ENCODE assay signal across 26 cellular contexts in genomic region chr17:29016635-29017034, GRCh38. TPM values are rescaled to one million over a fixed set of nuclear protein-coding genes. Genes with fewer than 3 reads are reported as not detected.
DNase-seq lines count a peak whose midpoint lies in the region; ATAC-seq and TF ChIP-seq lines count a peak whose summit lies in the region.
"Had no signal": no experiment of that assay in that cellular context is flagged by ENCODE, and none has a peak within 500 bp of the region (broad histone marks: within the 10 kb centered on the region; RNA-seq: fewer than 3 reads in every experiment).

No MANE protein-coding gene starts in this region.

- TF ChIP-seq CTCF in GM23338 (conservative IDR thresholded peaks at IDR 0.05; ENCODE audit: low read depth in 2 of 2): no peak
- no peak for TF ChIP-seq CTCF in WERI-Rb-1 (IDR thresholded peaks at IDR 0.05; ENCODE audit: low read depth, low read length)
- no peak for TF ChIP-seq CTCF in neural cell (IDR thresholded peaks at IDR 0.05; ENCODE audit: poor library complexity, severe bottlenecking)

- H4K20me1 ChIP-seq in GM23338 (replicated peaks; ENCODE audit: insufficient read depth): no peaks in the 10 kb centered on the region
- no peaks in the 10 kb centered on the region for H4K20me1 ChIP-seq in neural cell (ENCODE audit: insufficient read depth)

- H3K36me3 ChIP-seq in GM23338 (ENCODE audit: insufficient read depth) (no peaks in the 10 kb centered on the region), WERI-Rb-1 (no peaks in the 10 kb centered on the region), neural cell (ENCODE audit: insufficient read depth, low read length) (no peaks in the 10 kb centered on the region)
- H3K36me3 ChIP-seq: BE2C had no signal

- H3K9me2 ChIP-seq in GM23338 (ENCODE audit: insufficient read depth): 0 out of 2 replicates have a peak, but pooled peaks cover 4% of the 10 kb centered on the region
- no peaks in the 10 kb centered on the region for H3K9me2 ChIP-seq in neural cell (ENCODE audit: insufficient read depth, low read length)

- ATAC-seq in GM23338: no peak
- no peak for ATAC-seq in HG02981 (IDR thresholded peaks at IDR 0.05; ENCODE audit: unreplicated experiment)
- ATAC-seq in HG02938 (IDR thresholded peaks at IDR 0.05; ENCODE audit: unreplicated experiment): no peak
- no peak for ATAC-seq in stimulated activated naive B cell treated with anti-CD40 and anti-IgM and Interleukin-4, amounts not matched to agents 10 μg/mL and 1 μg/mL and 100 μg/mL, for 72 hours (replicated peaks)
- ATAC-seq: GM12878, HCT116 had no signal

- TF ChIP-seq RAD21 in neural cell (conservative IDR thresholded peaks at IDR 0.05): no peak

- H3K79me2 ChIP-seq in GM23338 (replicated peaks; ENCODE audit: insufficient read depth) (no peaks in the 10 kb centered on the region), neural cell (replicated peaks; ENCODE audit: insufficient read depth, low read length) (no peaks in the 10 kb centered on the region)

- peaks cover 15% of the 10 kb centered on the region for H3K27me3 Mint-ChIP-seq in GM23338 (ENCODE audit: insufficient read depth, low read depth, poor library complexity)
- H3K27me3 Mint-ChIP-seq in dendritic cell treated with granulocyte-macrophage colony-stimulating factor and Interleukin-4, amounts not matched to agents 40 ng/mL and 50 ng/mL, for 4 days: peaks cover 75% of the 10 kb centered on the region
- H3K27me3 Mint-ChIP-seq in stimulated activated naive B cell treated with anti-CD40 and anti-IgM and Interleukin-4, amounts not matched to agents 10 μg/mL and 1 μg/mL and 100 μg/mL, for 72 hours: peaks cover 38 to 55% of the 10 kb centered on the region in 2 donors

- H3K4me1 ChIP-seq in GM23338 (ENCODE audit: insufficient read depth): peaks cover 63% of the 10 kb centered on the region
- H3K4me1 ChIP-seq: BE2C had no signal

- H3K4me2 ChIP-seq in GM23338 (peak overlapping the region; percentile 16; the same call in 1 of the 2 replicates), neural cell (ENCODE audit: low read length) (no peak overlapping the region)

- peaks cover 66% of the 10 kb centered on the region for H3K4me1 Mint-ChIP-seq in GM23338
- peaks cover 44% of the 10 kb centered on the region for H3K4me1 Mint-ChIP-seq in dendritic cell treated with granulocyte-macrophage colony-stimulating factor and Interleukin-4, amounts not matched to agents 40 ng/mL and 50 ng/mL, for 4 days (ENCODE audit: low read depth)
- peaks cover 12 to 21% of the 10 kb centered on the region in 2 donors for H3K4me1 Mint-ChIP-seq in stimulated activated naive B cell treated with anti-CD40 and anti-IgM and Interleukin-4, amounts not matched to agents 10 μg/mL and 1 μg/mL and 100 μg/mL, for 72 hours

- no peak for TF ChIP-seq EP300 in neural cell (conservative IDR thresholded peaks at IDR 0.05; ENCODE audit: poor library complexity, severe bottlenecking)

- DNase-seq in GM23338 (ENCODE audit: low spot score): no peak
- no peak for DNase-seq in WERI-Rb-1
- DNase-seq in NK-92 (lab: John Stamatoyannopoulos, UW; ENCODE audit: unreplicated experiment): no peak
- DNase-seq in stimulated activated naive B cell treated with anti-CD40 and anti-IgM and Interleukin-4, amounts not matched to agents 10 μg/mL and 1 μg/mL and 100 μg/mL, for 72 hours: no peak
- DNase-seq: ACHN; BE2C; C1 segment of cervical spinal cord; CD4-positive, CD25-positive, alpha-beta regulatory T cell; CD8-positive, alpha-beta memory T cell; COR-L47; DMS 273 treated with DMSO at 0.1 percent for 48 hours; DMS53; DND-41; EL; HFFc6; IMR-90; KBM-7 had no signal

- H3K27ac ChIP-seq in GM23338 (ENCODE audit: low read depth) (peak overlapping the region; percentile 32), WERI-Rb-1 (peak overlapping the region; percentile 51), neural cell (ENCODE audit: low read length) (no peak overlapping the region)
- H3K27ac ChIP-seq: HL-60 had no signal

- no peak overlapping the region for H3K9ac ChIP-seq in neural cell (ENCODE audit: low read length)

- intact Hi-C loops in dendritic cell treated with granulocyte-macrophage colony-stimulating factor and Interleukin-4, amounts not matched to agents 40 ng/mL and 50 ng/mL, for 4 days (cut with micrococcal nuclease): no loop called here

- peaks cover 5% of the 10 kb centered on the region; the same call in 1 of the 2 replicates for H3K27me3 ChIP-seq in GM23338 (ENCODE audit: insufficient read depth)
- H3K27me3 ChIP-seq in WERI-Rb-1 (ENCODE audit: insufficient read depth, low read depth, severe bottlenecking): no peaks in the 10 kb centered on the region
- no peaks in the 10 kb centered on the region for H3K27me3 ChIP-seq in neural cell (ENCODE audit: insufficient read depth, low read depth, low read length)
- H3K27me3 ChIP-seq: BE2C had no signal

- peak overlapping the region; percentile 33 for H3K27ac Mint-ChIP-seq in GM23338
- peak overlapping the region; percentile 61 for H3K27ac Mint-ChIP-seq in dendritic cell treated with granulocyte-macrophage colony-stimulating factor and Interleukin-4, amounts not matched to agents 40 ng/mL and 50 ng/mL, for 4 days
- no peak overlapping the region for H3K27ac Mint-ChIP-seq in stimulated activated naive B cell treated with anti-CD40 and anti-IgM and Interleukin-4, amounts not matched to agents 10 μg/mL and 1 μg/mL and 100 μg/mL, for 72 hours
- H3K27ac Mint-ChIP-seq: CD4-positive, CD25-positive, alpha-beta regulatory T cell; CD8-positive, alpha-beta memory T cell; HFFc6 had no signal

- no peak overlapping the region; the same call in 1 of the 2 replicates for H3K4me3 ChIP-seq in GM23338
- H3K4me3 ChIP-seq in WERI-Rb-1 (ENCODE audit: low read depth, low read length): no peak overlapping the region
- no peak overlapping the region for H3K4me3 ChIP-seq in neural cell (ENCODE audit: low read length)
- H3K4me3 ChIP-seq: GM12878 had no signal

- no peaks in the 10 kb centered on the region for H3K36me3 Mint-ChIP-seq in GM23338 (ENCODE audit: low read depth)
- H3K36me3 Mint-ChIP-seq in dendritic cell treated with granulocyte-macrophage colony-stimulating factor and Interleukin-4, amounts not matched to agents 40 ng/mL and 50 ng/mL, for 4 days (ENCODE audit: low read depth): no peaks in the 10 kb centered on the region
- H3K36me3 Mint-ChIP-seq in stimulated activated naive B cell treated with anti-CD40 and anti-IgM and Interleukin-4, amounts not matched to agents 10 μg/mL and 1 μg/mL and 100 μg/mL, for 72 hours: no peaks in the 10 kb centered on the region
- H3K36me3 Mint-ChIP-seq: CD4-positive, CD25-positive, alpha-beta regulatory T cell had no signal

- no peak overlapping the region for H3K4me3 Mint-ChIP-seq in GM23338
- H3K4me3 Mint-ChIP-seq in dendritic cell treated with granulocyte-macrophage colony-stimulating factor and Interleukin-4, amounts not matched to agents 40 ng/mL and 50 ng/mL, for 4 days: no peak overlapping the region
- no peak overlapping the region for H3K4me3 Mint-ChIP-seq in stimulated activated naive B cell treated with anti-CD40 and anti-IgM and Interleukin-4, amounts not matched to agents 10 μg/mL and 1 μg/mL and 100 μg/mL, for 72 hours
- H3K4me3 Mint-ChIP-seq: CD4-positive, CD25-positive, alpha-beta regulatory T cell; CD8-positive, alpha-beta memory T cell; HFFc6 had no signal

- H3K9me3 ChIP-seq in WERI-Rb-1 (ENCODE audit: severe bottlenecking): no peaks in the 10 kb centered on the region
- no peaks in the 10 kb centered on the region for H3K9me3 ChIP-seq in neural cell (ENCODE audit: low read length)
- H3K9me3 ChIP-seq: BE2C had no signal

- H3K9me3 Mint-ChIP-seq in GM23338: no peaks in the 10 kb centered on the region
- H3K9me3 Mint-ChIP-seq in dendritic cell treated with granulocyte-macrophage colony-stimulating factor and Interleukin-4, amounts not matched to agents 40 ng/mL and 50 ng/mL, for 4 days: no peaks in the 10 kb centered on the region
- no peaks in the 10 kb centered on the region for H3K9me3 Mint-ChIP-seq in stimulated activated naive B cell treated with anti-CD40 and anti-IgM and Interleukin-4, amounts not matched to agents 10 μg/mL and 1 μg/mL and 100 μg/mL, for 72 hours
- H3K9me3 Mint-ChIP-seq: CD8-positive, alpha-beta memory T cell; HFFc6 had no signal

- H3F3A ChIP-seq in GM23338 (replicated peaks; ENCODE audit: low read depth): peaks cover 25% of the 10 kb centered on the region
- H3F3A ChIP-seq in neural cell (ENCODE audit: insufficient read depth, low read length, poor library complexity, severe bottlenecking): no peaks in the 10 kb centered on the region

- H2AFZ ChIP-seq in GM23338 (peak overlapping the region; percentile 16; the same call in 1 of the 2 replicates), neural cell (ENCODE audit: low read depth, low read length) (no peak overlapping the region)

TF ChIP-seq in GM23338, 12 proteins besides CTCF, POLR2A, EP300 and RAD21 (continues in another document):
- no peak for TF ChIP-seq EZH2 (IDR thresholded peaks at IDR 0.05; ENCODE audit: low read depth, unreplicated experiment)

TF ChIP-seq in neural cell, 6 proteins besides CTCF, POLR2A, EP300 and RAD21:
- TF ChIP-seq SMC3 (conservative IDR thresholded peaks at IDR 0.05; ENCODE audit: poor library complexity) (no peak), POLR2AphosphoS5 (IDR thresholded peaks at IDR 0.05) (peak; percentile 21)

RNA-seq across cellular contexts. Expression of gene SEZ6, which starts 10.8 kb away (rescaled TPM):
- 3.1 and 6.5 TPM in 2 replicates for total RNA-seq in GM23338 (2014; rRNA removed; shearing (Covaris generic))
- polyA plus RNA-seq in GM23338 (2016; fragmentation: Nextera tagmentation; extraction: Ambion mirVana): 1.0 TPM in 2 replicates
- polyA plus RNA-seq in neural cell: 15.1 and 17.4 TPM in 2 replicates
- polyA minus RNA-seq in neural cell: 8.5 and 16.9 TPM in 2 replicates
- total RNA-seq: CD8-positive, alpha-beta memory T cell; G401; GM12878; HFFc6; HT1080; IMR-90 had no signal
- polyA plus RNA-seq: IMR-90 had no signal

RNA-seq across cellular contexts. Expression of gene PIPOX, which starts 26.3 kb away (rescaled TPM):
- 34.6 and 42.8 TPM in 2 replicates for total RNA-seq in GM23338 (2014; rRNA removed; shearing (Covaris generic))
- 22.2 and 22.6 TPM in 2 replicates for polyA plus RNA-seq in GM23338 (2016; fragmentation: Nextera tagmentation; extraction: Ambion mirVana)
- polyA plus RNA-seq in neural cell: 4.4 and 5.2 TPM in 2 replicates
- polyA minus RNA-seq in neural cell: 4.9 and 8.1 TPM in 2 replicates
- total RNA-seq: G401 had no signal
